16 cellular contexts compared by ENCODE assay signal in the genomic region with DNA sequence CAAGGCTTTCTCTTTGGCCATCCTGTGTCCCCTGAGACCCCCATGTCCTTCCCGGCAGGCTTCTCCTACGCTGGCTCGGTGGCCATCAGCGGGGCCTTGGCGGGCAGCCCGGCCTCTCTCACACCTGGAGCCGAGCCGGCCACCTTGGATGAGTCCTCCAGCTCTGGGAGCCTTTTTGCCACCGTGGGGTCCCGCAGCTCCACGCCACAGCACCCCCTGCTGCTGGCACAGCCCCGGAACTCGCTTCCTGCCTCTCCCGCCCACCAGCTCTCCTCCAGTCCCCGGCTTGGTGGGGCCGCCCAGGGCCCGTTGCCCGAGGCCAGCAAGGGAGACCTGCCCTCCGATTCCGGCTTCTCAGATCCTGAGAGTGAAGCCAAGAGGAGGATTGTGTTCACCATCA. TPM values are rescaled to one million over a fixed set of nuclear protein-coding genes. Genes with fewer than 3 reads are reported as not detected.
DNase-seq lines count a peak whose midpoint lies in the region; ATAC-seq and TF ChIP-seq lines count a peak whose summit lies in the region.
"Had no signal": no experiment of that assay in that cellular context is flagged by ENCODE, and none has a peak within 500 bp of the region (broad histone marks: within the 10 kb centered on the region; RNA-seq: fewer than 3 reads in every experiment).

No MANE protein-coding gene starts in this region.

- peak; percentile 4 for TF ChIP-seq CTCF in AG09309 (IDR thresholded peaks at IDR 0.05; ENCODE audit: control insufficient read depth, insufficient read depth, low read depth, low read length, missing control alignments)
- peak; percentile 49; the same call in 1 of the 2 replicates for TF ChIP-seq CTCF in HFFc6 (IDR thresholded peaks at IDR 0.05)
- TF ChIP-seq CTCF in brain microvascular endothelial cell (IDR thresholded peaks at IDR 0.05; ENCODE audit: low read depth, low read length, missing control alignments): peak; percentile 63
- peak; percentile 16 for TF ChIP-seq CTCF in neural progenitor cell (IDR thresholded peaks at IDR 0.05)

- no peaks in the 10 kb centered on the region for H4K20me1 ChIP-seq in neural progenitor cell (ENCODE audit: low read depth)

- no peaks in the 10 kb centered on the region for H3K4me1 Mint-ChIP-seq in HFFc6 (ENCODE audit: low read depth)
- no peaks in the 10 kb centered on the region for H3K4me1 Mint-ChIP-seq in neural progenitor cell
- no peaks in the 10 kb centered on the region for H3K4me1 Mint-ChIP-seq in activated CD4-positive, alpha-beta memory T cell treated with anti-CD3 and anti-CD28 coated beads for 36 hours (ENCODE audit: low read depth)

- intact Hi-C loops in activated CD4-positive, alpha-beta memory T cell treated with anti-CD3 and anti-CD28 coated beads for 36 hours (cut with micrococcal nuclease): no loop called here

- H3K36me3 Mint-ChIP-seq in HFFc6 (ENCODE audit: low read depth) (peaks cover 14% of the 10 kb centered on the region; the same call in 1 of the 2 replicates), neural progenitor cell (peaks cover 18% of the 10 kb centered on the region)
- H3K36me3 Mint-ChIP-seq in activated CD4-positive, alpha-beta memory T cell treated with anti-CD3 and anti-CD28 coated beads for 36 hours: peaks cover 36% of the 10 kb centered on the region

- no peak overlapping the region for H2AFZ ChIP-seq in neural progenitor cell (replicated peaks)
- H2AFZ ChIP-seq: parathyroid adenoma had no signal

- no peak overlapping the region for H3K4me3 ChIP-seq in AG09309 (ENCODE audit: control insufficient read depth, low read depth, low read length)
- H3K4me3 ChIP-seq in brain microvascular endothelial cell (ENCODE audit: low read depth, low read length): no peak overlapping the region
- H3K4me3 ChIP-seq in neural progenitor cell: no peak overlapping the region

- ATAC-seq in HG03095 (IDR thresholded peaks at IDR 0.05; ENCODE audit: unreplicated experiment) (no peak), HG02678 (IDR thresholded peaks at IDR 0.05; ENCODE audit: unreplicated experiment) (no peak)

- no peak overlapping the region for H3K4me3 Mint-ChIP-seq in HFFc6
- H3K4me3 Mint-ChIP-seq in neural progenitor cell: no peak overlapping the region
- H3K4me3 Mint-ChIP-seq in activated CD4-positive, alpha-beta memory T cell treated with anti-CD3 and anti-CD28 coated beads for 36 hours: no peak overlapping the region
- H3K4me3 Mint-ChIP-seq: B cell had no signal

- in situ Hi-C loops in brain microvascular endothelial cell (cut with HindIII; ENCODE audit: low pct_ligation_motif_present, low sequenced_read_pairs): no loop called here

- H3K36me3 ChIP-seq in brain microvascular endothelial cell (replicated peaks) (peaks cover 58% of the 10 kb centered on the region), neural progenitor cell (no peaks in the 10 kb centered on the region)

- peaks cover 13% of the 10 kb centered on the region for H3K27me3 Mint-ChIP-seq in HFFc6 (ENCODE audit: insufficient read depth)
- peaks cover 6% of the 10 kb centered on the region for H3K27me3 Mint-ChIP-seq in neural progenitor cell (ENCODE audit: insufficient read depth, low read depth)
- H3K27me3 Mint-ChIP-seq in activated CD4-positive, alpha-beta memory T cell treated with anti-CD3 and anti-CD28 coated beads for 36 hours: no peaks in the 10 kb centered on the region
- H3K27me3 Mint-ChIP-seq: B cell had no signal

- H3K4me1 ChIP-seq in neural progenitor cell: no peaks in the 10 kb centered on the region
- H3K4me1 ChIP-seq: parathyroid adenoma had no signal

- no peaks in the 10 kb centered on the region for H3K27me3 ChIP-seq in brain microvascular endothelial cell (replicated peaks)
- H3K27me3 ChIP-seq in neural progenitor cell: no peaks in the 10 kb centered on the region

- DNase-seq in AG09309 (ENCODE audit: low read depth): no peak
- no peak for DNase-seq in HFFc6
- no peak for DNase-seq in brain microvascular endothelial cell
- no peak for DNase-seq in neural progenitor cell (ENCODE audit: low spot score)
- no peak for DNase-seq in activated CD4-positive, alpha-beta memory T cell treated with anti-CD3 and anti-CD28 coated beads for 36 hours
- DNase-seq in effector CD4-positive, alpha-beta T cell: no peak
- DNase-seq: activated CD4-positive, alpha-beta T cell treated with anti-CD3 and anti-CD28 coated beads, Interleukin-2, amount 50 U/mL, for 48 hours; activated effector memory CD4-positive, alpha-beta T cell treated with anti-CD3 and anti-CD28 coated beads, Interleukin-2, amount 50 U/mL, for 16 hours; caudate nucleus; mesendoderm; NCI-H1105 treated with DMSO at 0.1 percent for 48 hours; NCI-H524 had no signal

- no peak overlapping the region for H3K9ac ChIP-seq in neural progenitor cell
- H3K9ac ChIP-seq: parathyroid adenoma had no signal

- H3K9me3 ChIP-seq in neural progenitor cell (ENCODE audit: low read depth): no peaks in the 10 kb centered on the region

- H3K4me2 ChIP-seq in neural progenitor cell: no peak overlapping the region

- H3K9me3 Mint-ChIP-seq in HFFc6 (no peaks in the 10 kb centered on the region), neural progenitor cell (no peaks in the 10 kb centered on the region)
- no peaks in the 10 kb centered on the region for H3K9me3 Mint-ChIP-seq in activated CD4-positive, alpha-beta memory T cell treated with anti-CD3 and anti-CD28 coated beads for 36 hours

- CTCF ChIA-PET in activated CD4-positive, alpha-beta memory T cell treated with anti-CD3 and anti-CD28 coated beads for 36 hours (lab: Charles Lee): interaction anchor here (1.0 kb wide), 1 partner anchor 66 kb away, joined by 3 read pairs; no protein-coding TSS in a partner anchor

- H3K27ac Mint-ChIP-seq in HFFc6 (no peak overlapping the region), neural progenitor cell (no peak overlapping the region)
- H3K27ac Mint-ChIP-seq in activated CD4-positive, alpha-beta memory T cell treated with anti-CD3 and anti-CD28 coated beads for 36 hours: no peak overlapping the region
- H3K27ac Mint-ChIP-seq: B cell had no signal

- peak overlapping the region; percentile 50 for H3K27ac ChIP-seq in brain microvascular endothelial cell
- H3K27ac ChIP-seq in neural progenitor cell: no peak overlapping the region
- H3K27ac ChIP-seq: parathyroid adenoma had no signal

- POLR2A ChIA-PET in activated CD4-positive, alpha-beta memory T cell treated with anti-CD3 and anti-CD28 coated beads for 36 hours (lab: Charles Lee): no interaction called here

- H3F3A ChIP-seq in neural progenitor cell (ENCODE audit: low read depth): no peaks in the 10 kb centered on the region

- no peaks in the 10 kb centered on the region for H3K79me2 ChIP-seq in neural progenitor cell (ENCODE audit: low read depth)
- H3K79me2 ChIP-seq: parathyroid adenoma had no signal

RNA-seq across cellular contexts. Expression of gene PLEKHJ1, which starts 14.2 kb away (rescaled TPM):
- 10 to 100 TPM; 45.9 to 57.3 (median 50.2) TPM for total RNA-seq in HFFc6 (2021; fragmentation: NEBNext Ultra II Directional; extraction: Animal tissue kit (Norgen Biotek cat#: 25700))
- 77.6 and 145 TPM in 2 replicates for total RNA-seq in neural progenitor cell (ENCODE audit: low replicate concordance)
- 10 to 100 TPM; 60.8 to 64.0 TPM for total RNA-seq in activated CD4-positive, alpha-beta memory T cell treated with anti-CD3 and anti-CD28 coated beads for 36 hours

RNA-seq across cellular contexts. Expression of gene SF3A2, which starts 14.7 kb away (rescaled TPM):
- 10 to 100 TPM; 48.7 to 60.6 (median 54.8) TPM for total RNA-seq in HFFc6 (2021; fragmentation: NEBNext Ultra II Directional; extraction: Animal tissue kit (Norgen Biotek cat#: 25700))
- 14.4 and 50.7 TPM in 2 replicates for total RNA-seq in neural progenitor cell (ENCODE audit: low replicate concordance)
- total RNA-seq in activated CD4-positive, alpha-beta memory T cell treated with anti-CD3 and anti-CD28 coated beads for 36 hours: 100 to 1,000 TPM; 123 to 134 TPM

RNA-seq across cellular contexts. Expression of gene AMH, which starts 27.2 kb away (rescaled TPM):
- total RNA-seq in HFFc6 (2021; fragmentation: NEBNext Ultra II Directional; extraction: Animal tissue kit (Norgen Biotek cat#: 25700)): 1 to 10 TPM in 5 of 6 experiments, under 1 TPM in 1; 0.98 to 2.3 (median 1.4) TPM
- total RNA-seq in neural progenitor cell (ENCODE audit: low replicate concordance): 3.5 and 22.4 TPM in 2 replicates
- total RNA-seq in activated CD4-positive, alpha-beta memory T cell treated with anti-CD3 and anti-CD28 coated beads for 36 hours: 1 to 10 TPM; 2.8 to 3.4 TPM

RNA-seq across cellular contexts. Expression of gene JSRP1, which starts 34.3 kb away (rescaled TPM):
- total RNA-seq in HFFc6 (2021; fragmentation: NEBNext Ultra II Directional; extraction: Animal tissue kit (Norgen Biotek cat#: 25700)): under 1 TPM; 0.27 to 0.99 (median 0.72) TPM
- total RNA-seq in neural progenitor cell (ENCODE audit: low replicate concordance): 0.12 TPM in 1 of 2 replicates, not detected in the other
- 1 to 10 TPM in 1 of 2 experiments, under 1 TPM in 1; 0.56 to 1.2 TPM for total RNA-seq in activated CD4-positive, alpha-beta memory T cell treated with anti-CD3 and anti-CD28 coated beads for 36 hours

RNA-seq across cellular contexts. Expression of gene DOT1L, which starts 58.2 kb away (rescaled TPM):
- total RNA-seq in HFFc6 (2021; fragmentation: NEBNext Ultra II Directional; extraction: Animal tissue kit (Norgen Biotek cat#: 25700)): 10 to 100 TPM; 18.5 to 22.9 (median 21.3) TPM
- 8.9 and 21.1 TPM in 2 replicates for total RNA-seq in neural progenitor cell (ENCODE audit: low replicate concordance)
- 10 to 100 TPM; 50.2 to 53.7 TPM for total RNA-seq in activated CD4-positive, alpha-beta memory T cell treated with anti-CD3 and anti-CD28 coated beads for 36 hours

Comparison
In these comparisons a context has a peak if more than half of its experiments do, and no peak if none do; other contexts are left out.
1. CTCF ChIP-seq: peak in every context shown above with its lines; median percentile 63 in brain microvascular endothelial cell; 49 in HFFc6; 16 in neural progenitor cell; 4 in AG09309.